Comparison of ENCODE assay signal across 8 cellular contexts in genomic region chr5:72611111-72611724, GRCh38.
A peak's percentile ranks its signal among the peaks of the same experiment; 100 is the strongest.
DNase-seq lines count a peak whose midpoint lies in the region; ATAC-seq and TF ChIP-seq lines count a peak whose summit lies in the region.

No MANE protein-coding gene starts in this region.

- peak; percentile 74 for TF ChIP-seq CTCF in CD8-positive, alpha-beta T cell (IDR thresholded peaks at IDR 0.05)
- TF ChIP-seq CTCF in hepatocyte (IDR thresholded peaks at IDR 0.05; ENCODE audit: poor library complexity), result peak; percentile 88
- peak; percentile 75 to 95 (median 86) for TF ChIP-seq CTCF in sigmoid colon (IDR thresholded peaks at IDR 0.05)

- H4K20me1 ChIP-seq in hepatocyte (ENCODE audit: insufficient read depth, poor library complexity, severe bottlenecking), result no peaks in the 10 kb centered on the region

- H3K27ac ChIP-seq in CD8-positive, alpha-beta T cell (ENCODE audit: low read depth, low read length), result no peak overlapping the region
- H3K27ac ChIP-seq in hepatocyte, result no peak overlapping the region
- no peak overlapping the region for H3K27ac ChIP-seq in sigmoid colon

- no peak for TF ChIP-seq POLR2A in sigmoid colon (IDR thresholded peaks at IDR 0.05)

- H3K79me2 ChIP-seq in hepatocyte, result no peaks in the 10 kb centered on the region

- POLR2A ChIA-PET in CD8-positive, alpha-beta T cell (lab: Charles Lee), result no interaction called here

- H3K9me3 Mint-ChIP-seq in CD8-positive, alpha-beta T cell, result no peaks in the 10 kb centered on the region

- H3K27ac Mint-ChIP-seq in CD8-positive, alpha-beta T cell, result no peak overlapping the region

- no peaks in the 10 kb centered on the region for H3K4me1 ChIP-seq in CD8-positive, alpha-beta T cell (ENCODE audit: insufficient read depth, low read length)
- H3K4me1 ChIP-seq in hepatocyte (ENCODE audit: insufficient read depth) (no peaks in the 10 kb centered on the region), sigmoid colon (peaks cover 2 to 19% (median 10%) of the 10 kb centered on the region in 4 donors)

- no peak for TF ChIP-seq EP300 in sigmoid colon (IDR thresholded peaks at IDR 0.05)

- CTCF ChIA-PET in CD8-positive, alpha-beta T cell (lab: Charles Lee), result interaction anchor here (0.7 to 2.5 kb wide), 10 partner anchors 8 to 589 kb away, joined by 3 to 29 read pairs (median 4); partner anchors contain the start of gene TNPO1

- H3K27me3 ChIP-seq in CD8-positive, alpha-beta T cell (ENCODE audit: insufficient read depth, low read length), result no peaks in the 10 kb centered on the region
- H3K27me3 ChIP-seq in hepatocyte (no peaks in the 10 kb centered on the region), sigmoid colon (no peaks in the 10 kb centered on the region)

- no peaks in the 10 kb centered on the region for H3K36me3 Mint-ChIP-seq in CD8-positive, alpha-beta T cell

- peak; percentile 62 for ATAC-seq in CD8-positive, alpha-beta T cell
- ATAC-seq in GM21786 (IDR thresholded peaks at IDR 0.05; ENCODE audit: unreplicated experiment), result peak; percentile 72
- no peak for ATAC-seq in GM18519 (IDR thresholded peaks at IDR 0.05; ENCODE audit: low FRiP score, unreplicated experiment)

- peak; percentile 1 to 55 (median 31) for DNase-seq in CD8-positive, alpha-beta T cell
- DNase-seq in NCI-H1417 (lab: John Stamatoyannopoulos, UW) (peak; percentile 62 to 80 (median 80)), SW480 (ENCODE audit: low spot score) (peak; percentile 59), astrocyte of the hippocampus (ENCODE audit: low read depth, low spot score) (peak; percentile 89), hepatocyte (ENCODE audit: low spot score) (peak; percentile 88), sigmoid colon (peak; percentile 88)

- H3K4me3 ChIP-seq in CD8-positive, alpha-beta T cell (ENCODE audit: low read depth, low read length), result no peak overlapping the region
- H3K4me3 ChIP-seq in hepatocyte, result no peak overlapping the region
- H3K4me3 ChIP-seq in sigmoid colon, result no peak overlapping the region

- no peak overlapping the region for H3K4me3 Mint-ChIP-seq in CD8-positive, alpha-beta T cell

- intact Hi-C loops in CD8-positive, alpha-beta T cell (cut with DNase I, micrococcal nuclease), result loop anchor here (1.0 to 10.0 kb wide), 4 partner anchors 208 to 592 kb away; no protein-coding TSS in a partner anchor
- intact Hi-C loops in sigmoid colon (cut with DNase I), result loop anchor here (2.0 to 10.0 kb wide), 4 partner anchors 36 to 246 kb away; partner anchors contain the start of gene TNPO1

- no peak overlapping the region for H3K4me2 ChIP-seq in hepatocyte

- WGBS in hepatocyte (ENCODE audit: low lambda C conversion rate, missing lambda C conversion rate), result 32% methylated on average over 7 of the region's 7 CpGs
- WGBS in sigmoid colon, 2 donors, result 30 to 38% methylated on average over 7 of the region's 7 CpGs

- H2AFZ ChIP-seq in hepatocyte, result no peak overlapping the region

- H3K36me3 ChIP-seq in CD8-positive, alpha-beta T cell (ENCODE audit: insufficient read depth, low read length), result no peaks in the 10 kb centered on the region
- no peaks in the 10 kb centered on the region for H3K36me3 ChIP-seq in hepatocyte (replicated peaks; ENCODE audit: insufficient read depth, low read depth)
- no peaks in the 10 kb centered on the region for H3K36me3 ChIP-seq in sigmoid colon

- H3K9me2 ChIP-seq in hepatocyte (replicated peaks; ENCODE audit: insufficient read depth), result no peaks in the 10 kb centered on the region

- H3K9me3 ChIP-seq in CD8-positive, alpha-beta T cell (ENCODE audit: low read length), result no peaks in the 10 kb centered on the region
- H3K9me3 ChIP-seq in hepatocyte (ENCODE audit: low read depth) (no peaks in the 10 kb centered on the region), sigmoid colon (no peaks in the 10 kb centered on the region)

- H3K27me3 Mint-ChIP-seq in CD8-positive, alpha-beta T cell (ENCODE audit: low read depth), result peaks cover 10% of the 10 kb centered on the region

- no peaks in the 10 kb centered on the region for H3K4me1 Mint-ChIP-seq in CD8-positive, alpha-beta T cell (ENCODE audit: low read depth)

Comparison
In these comparisons a context has a peak if more than half of its experiments do, and no peak if none do; other contexts are left out.
1. DNase-seq: peak in every context shown above with its lines; median percentile 89 in astrocyte of the hippocampus; 88 in hepatocyte; 88 in sigmoid colon; 80 in NCI-H1417; 59 in SW480; 31 in CD8-positive, alpha-beta T cell.